Comparison of ENCODE assay signal across 11 cellular contexts in genomic region chr5:124605516-124605915, GRCh38.
DNase-seq lines count a peak whose midpoint lies in the region; ATAC-seq, FAIRE-seq and TF ChIP-seq lines count a peak whose summit lies in the region.
"Had no signal": no experiment of that assay in that cellular context is flagged by ENCODE, and none has a peak within 500 bp of the region (broad histone marks: within the 10 kb centered on the region; RNA-seq: fewer than 3 reads in every experiment).

No MANE protein-coding gene starts in this region.

- intact Hi-C loops in HCT116 (cut with micrococcal nuclease) = no loop called here

- peaks cover 9% of the 10 kb centered on the region for H3K4me1 Mint-ChIP-seq in stimulated activated memory B cell treated with anti-CD40 and anti-IgM and Interleukin-4, amounts not matched to agents 10 μg/mL and 1 μg/mL and 100 μg/mL, for 72 hours

- no peak for FAIRE-seq in urothelium cell line (lab: Jason Lieb, UNC)

- H3K27me3 Mint-ChIP-seq in stimulated activated memory B cell treated with anti-CD40 and anti-IgM and Interleukin-4, amounts not matched to agents 10 μg/mL and 1 μg/mL and 100 μg/mL, for 72 hours = no peaks in the 10 kb centered on the region

- no TSS peak for BruUV-seq in HCT116 (replicated peaks; lab: Mats Ljungman, UMichigan)

- no peak overlapping the region for H3K4me3 ChIP-seq in HCT116 (replicated peaks in 1 of 2; ENCODE audit: low read depth in 1 of 2, low read length in 2 of 2)
- no peak overlapping the region for H3K4me3 ChIP-seq in coronary artery
- H3K4me3 ChIP-seq: Peyer's patch had no signal

- H2AFZ ChIP-seq in HCT116 (ENCODE audit: low read depth, low read length, poor library complexity, severe bottlenecking) = peak overlapping the region; percentile 46

- DNase-seq in HCT116 (ENCODE audit: low read depth, low spot score) = no peak
- no peak for DNase-seq in coronary artery (ENCODE audit: low spot score)
- peak; percentile 63 for DNase-seq in islet precursor cell
- DNase-seq in retina = peak; percentile 75
- DNase-seq in urothelium cell line (ENCODE audit: low spot score) = no peak
- DNase-seq in NCI-H1436 treated with DMSO at 0.1 percent for 48 hours (lab: John Stamatoyannopoulos, UW) = no peak
- no peak for DNase-seq in NCI-H526 treated with DMSO at 0.1 percent for 48 hours (lab: John Stamatoyannopoulos, UW)
- DNase-seq: NCI-H1105; Peyer's patch; stimulated activated naive CD8-positive, alpha-beta T cell treated with anti-CD3 and anti-CD28 coated beads, Interleukin-15, Interleukin-2, amounts not matched to agents 100 U/mL and 50 U/mL, for 24 hours had no signal

- RAD21 ChIA-PET in HCT116 (lab: Charles Lee; ENCODE audit: low non-redundant PET in 1 of 2, low total read pairs in 2 of 2, uncharacterized antibody in 2 of 2, unreplicated experiment in 2 of 2) = no interaction called here

- no peak overlapping the region for H3K9ac ChIP-seq in HCT116 (ENCODE audit: low read length)

- H3K36me3 ChIP-seq in HCT116 (ENCODE audit: control insufficient read depth in 1 of 2, insufficient read depth in 2 of 2, low read length in 2 of 2) = no peaks in the 10 kb centered on the region
- H3K36me3 ChIP-seq: Peyer's patch had no signal

- peaks cover 6% of the 10 kb centered on the region for H3K9me3 Mint-ChIP-seq in stimulated activated memory B cell treated with anti-CD40 and anti-IgM and Interleukin-4, amounts not matched to agents 10 μg/mL and 1 μg/mL and 100 μg/mL, for 72 hours

- H4K20me1 ChIP-seq in HCT116 (ENCODE audit: insufficient read depth) = no peaks in the 10 kb centered on the region

- H3K4me3 Mint-ChIP-seq in stimulated activated memory B cell treated with anti-CD40 and anti-IgM and Interleukin-4, amounts not matched to agents 10 μg/mL and 1 μg/mL and 100 μg/mL, for 72 hours = no peak overlapping the region

- POLR2A ChIA-PET in HCT116 (lab: Charles Lee) = no interaction called here

- no peaks in the 10 kb centered on the region for H3K9me2 ChIP-seq in HCT116 (ENCODE audit: insufficient read depth)

- peaks cover 0 to 6% of the 10 kb centered on the region in 2 experiments; a peak in 1 of 4 replicates for H3K4me1 ChIP-seq in HCT116 (ENCODE audit: control insufficient read depth in 1 of 2, insufficient read depth in 2 of 2, low read length in 2 of 2)
- H3K4me1 ChIP-seq: Peyer's patch had no signal

- no peak for TF ChIP-seq CTCF in HCT116 (IDR thresholded peaks at IDR 0.05 in 2 of 3, conservative IDR thresholded peaks at IDR 0.05 in 1 of 3; ENCODE audit: borderline replicate concordance in 1 of 3, insufficient read depth in 1 of 3, low read depth in 2 of 3, low read length in 2 of 3)
- TF ChIP-seq CTCF in coronary artery (IDR thresholded peaks at IDR 0.05) = no peak

- H3K27ac ChIP-seq in HCT116 (ENCODE audit: low read depth, low read length) (no peak overlapping the region), coronary artery (peak overlapping the region; percentile 46 to 59)
- H3K27ac ChIP-seq: Peyer's patch had no signal

- no peaks in the 10 kb centered on the region for H3K27me3 ChIP-seq in HCT116 (ENCODE audit: insufficient read depth, low read length)
- H3K27me3 ChIP-seq: Peyer's patch had no signal

- no peak overlapping the region for H3K27ac Mint-ChIP-seq in stimulated activated memory B cell treated with anti-CD40 and anti-IgM and Interleukin-4, amounts not matched to agents 10 μg/mL and 1 μg/mL and 100 μg/mL, for 72 hours

- ATAC-seq in HCT116 = no peak
- no peak for ATAC-seq in stimulated activated memory B cell treated with anti-CD40 and anti-IgM and Interleukin-4, amounts not matched to agents 10 μg/mL and 1 μg/mL and 100 μg/mL, for 72 hours
- ATAC-seq: stimulated activated naive CD8-positive, alpha-beta T cell treated with anti-CD3 and anti-CD28 coated beads, Interleukin-15, Interleukin-2, amounts not matched to agents 100 U/mL and 50 U/mL, for 24 hours had no signal

- H3K9me3 ChIP-seq in HCT116 (ENCODE audit: control insufficient read depth in 1 of 2, insufficient read depth in 1 of 2, low read depth in 1 of 2, low read length in 2 of 2) = no peaks in the 10 kb centered on the region
- H3K9me3 ChIP-seq: Peyer's patch had no signal

- no peak for TF ChIP-seq RAD21 in HCT116 (IDR thresholded peaks at IDR 0.05; ENCODE audit: low read depth)

- CTCF ChIA-PET in HCT116 (lab: Charles Lee) = no interaction called here

- no peaks in the 10 kb centered on the region for H3K79me2 ChIP-seq in HCT116 (ENCODE audit: insufficient read depth, low read length)

- peaks cover 5% of the 10 kb centered on the region for H3K36me3 Mint-ChIP-seq in stimulated activated memory B cell treated with anti-CD40 and anti-IgM and Interleukin-4, amounts not matched to agents 10 μg/mL and 1 μg/mL and 100 μg/mL, for 72 hours

- H3K4me2 ChIP-seq in HCT116 (ENCODE audit: low read length) = no peak overlapping the region

- TF ChIP-seq POLR2A in HCT116 (IDR thresholded peaks at IDR 0.05; ENCODE audit: borderline replicate concordance, extremely low read depth, insufficient read depth, insufficient read length) = no peak

TF ChIP-seq in HCT116, 20 proteins besides CTCF, POLR2A, EP300 and RAD21:
- TF ChIP-seq POLR2AphosphoS5 (IDR thresholded peaks at IDR 0.05; ENCODE audit: low read depth, low read length) (no peak), ATF3 (IDR thresholded peaks at IDR 0.05) (no peak), FOSL1 (IDR thresholded peaks at IDR 0.05; ENCODE audit: low read depth) (no peak), SIN3A (IDR thresholded peaks at IDR 0.05; ENCODE audit: low read depth) (no peak), SP1 (IDR thresholded peaks at IDR 0.05; ENCODE audit: low read depth) (no peak), SRF (IDR thresholded peaks at IDR 0.05; ENCODE audit: low read depth) (no peak), TCF7L2 (IDR thresholded peaks at IDR 0.05; ENCODE audit: borderline replicate concordance, extremely low read depth, insufficient read depth, insufficient read length) (no peak), CEBPB (IDR thresholded peaks at IDR 0.05; ENCODE audit: low read depth) (no peak), EZH2 (IDR thresholded peaks at IDR 0.05) (no peak), YY1 (IDR thresholded peaks at IDR 0.05; ENCODE audit: extremely low read depth, insufficient replicate concordance, low read depth, low read length) (no peak), ZNF274 (IDR thresholded peaks at IDR 0.05; ENCODE audit: low read depth, low read length) (no peak), CBX3 (IDR thresholded peaks at IDR 0.05; ENCODE audit: low read depth) (no peak), EZH2phosphoT487 (IDR thresholded peaks at IDR 0.05; ENCODE audit: borderline replicate concordance) (no peak), ZFX (IDR thresholded peaks at IDR 0.05) (no peak), EGR1 (IDR thresholded peaks at IDR 0.05; ENCODE audit: low read depth) (no peak), JUND (IDR thresholded peaks at IDR 0.05) (no peak)
- TF ChIP-seq, protein P1, sequence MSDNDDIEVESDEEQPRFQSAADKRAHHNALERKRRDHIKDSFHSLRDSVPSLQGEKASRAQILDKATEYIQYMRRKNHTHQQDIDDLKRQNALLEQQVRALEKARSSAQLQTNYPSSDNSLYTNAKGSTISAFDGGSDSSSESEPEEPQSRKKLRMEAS (IDR thresholded peaks at IDR 0.05) = no peak
- TF ChIP-seq, protein P2, sequence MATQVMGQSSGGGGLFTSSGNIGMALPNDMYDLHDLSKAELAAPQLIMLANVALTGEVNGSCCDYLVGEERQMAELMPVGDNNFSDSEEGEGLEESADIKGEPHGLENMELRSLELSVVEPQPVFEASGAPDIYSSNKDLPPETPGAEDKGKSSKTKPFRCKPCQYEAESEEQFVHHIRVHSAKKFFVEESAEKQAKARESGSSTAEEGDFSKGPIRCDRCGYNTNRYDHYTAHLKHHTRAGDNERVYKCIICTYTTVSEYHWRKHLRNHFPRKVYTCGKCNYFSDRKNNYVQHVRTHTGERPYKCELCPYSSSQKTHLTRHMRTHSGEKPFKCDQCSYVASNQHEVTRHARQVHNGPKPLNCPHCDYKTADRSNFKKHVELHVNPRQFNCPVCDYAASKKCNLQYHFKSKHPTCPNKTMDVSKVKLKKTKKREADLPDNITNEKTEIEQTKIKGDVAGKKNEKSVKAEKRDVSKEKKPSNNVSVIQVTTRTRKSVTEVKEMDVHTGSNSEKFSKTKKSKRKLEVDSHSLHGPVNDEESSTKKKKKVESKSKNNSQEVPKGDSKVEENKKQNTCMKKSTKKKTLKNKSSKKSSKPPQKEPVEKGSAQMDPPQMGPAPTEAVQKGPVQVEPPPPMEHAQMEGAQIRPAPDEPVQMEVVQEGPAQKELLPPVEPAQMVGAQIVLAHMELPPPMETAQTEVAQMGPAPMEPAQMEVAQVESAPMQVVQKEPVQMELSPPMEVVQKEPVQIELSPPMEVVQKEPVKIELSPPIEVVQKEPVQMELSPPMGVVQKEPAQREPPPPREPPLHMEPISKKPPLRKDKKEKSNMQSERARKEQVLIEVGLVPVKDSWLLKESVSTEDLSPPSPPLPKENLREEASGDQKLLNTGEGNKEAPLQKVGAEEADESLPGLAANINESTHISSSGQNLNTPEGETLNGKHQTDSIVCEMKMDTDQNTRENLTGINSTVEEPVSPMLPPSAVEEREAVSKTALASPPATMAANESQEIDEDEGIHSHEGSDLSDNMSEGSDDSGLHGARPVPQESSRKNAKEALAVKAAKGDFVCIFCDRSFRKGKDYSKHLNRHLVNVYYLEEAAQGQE (IDR thresholded peaks at IDR 0.05; ENCODE audit: low read depth) = no peak

Comparison
In these comparisons a context has a peak if more than half of its experiments do, and no peak if none do; other contexts are left out.
1. DNase-seq: peak in islet precursor cell (single experiment) and retina (single experiment); none in HCT116 (single experiment), coronary artery (single experiment), urothelium cell line (single experiment), NCI-H1436 treated with DMSO at 0.1 percent for 48 hours (single experiment) and NCI-H526 treated with DMSO at 0.1 percent for 48 hours (single experiment).